Comparison of ENCODE assay signal across 31 cellular contexts in genomic region chr6:4124361-4124760, GRCh38. TPM values are rescaled to one million over a fixed set of nuclear protein-coding genes. Genes with fewer than 3 reads are reported as not detected.
A peak's percentile ranks its signal among the peaks of the same experiment; 100 is the strongest.
DNase-seq lines count a peak whose midpoint lies in the region; ATAC-seq, FAIRE-seq and TF ChIP-seq lines count a peak whose summit lies in the region.
"Had no signal": no experiment of that assay in that cellular context is flagged by ENCODE, and none has a peak within 500 bp of the region (broad histone marks: within the 10 kb centered on the region; RNA-seq: fewer than 3 reads in every experiment).

No MANE protein-coding gene starts in this region.

- H3K79me2 ChIP-seq in HepG2 (ENCODE audit: insufficient read depth, low read length) (no peaks in the 10 kb centered on the region), osteoblast (ENCODE audit: insufficient read depth, low read length) (no peaks in the 10 kb centered on the region)

- no peak for TF ChIP-seq EP300 in HepG2 (IDR thresholded peaks at IDR 0.05; ENCODE audit: low read depth in 2 of 2, low read length in 2 of 2)
- TF ChIP-seq EP300 in HepG2 (CRISPR knock-in tag; IDR thresholded peaks at IDR 0.05; ENCODE audit: borderline replicate concordance): no peak

- H4K20me1 ChIP-seq in HepG2 (ENCODE audit: insufficient read depth, low read length) (no peaks in the 10 kb centered on the region), osteoblast (ENCODE audit: insufficient read depth, low read length) (no peaks in the 10 kb centered on the region)
- H4K20me1 ChIP-seq: BLaER1 had no signal

- H2AFZ ChIP-seq in HepG2 (ENCODE audit: low read length): no peak overlapping the region
- H2AFZ ChIP-seq in osteoblast (ENCODE audit: low read length): no peak overlapping the region

- WGBS in HepG2 (ENCODE audit: low lambda C conversion rate): 81% methylated on average over 1 of the region's 1 CpG
- 16% methylated on average over 1 of the region's 1 CpG for WGBS in right lobe of liver (ENCODE audit: insufficient coverage, low coverage, low lambda C conversion rate, missing lambda C conversion rate)

- no peak overlapping the region for H3K4me3 ChIP-seq in HepG2 (replicated peaks in 1 of 3; ENCODE audit: insufficient read depth in 1 of 3, low read depth in 2 of 3, low read length in 3 of 3)
- H3K4me3 ChIP-seq in right lobe of liver: no peak overlapping the region
- no peak overlapping the region for H3K4me3 ChIP-seq in osteoblast (ENCODE audit: insufficient read depth, low read length)
- H3K4me3 ChIP-seq: BLaER1, GM12878 had no signal

- FAIRE-seq in HepG2 (lab: Jason Lieb, UNC): no peak
- FAIRE-seq: A204.1, GM12878, GM12892, GM18507 had no signal

- DNase-seq in HepG2 (ENCODE audit: low spot score) (no peak), right lobe of liver (no peak), erythroblast (lab: John Stamatoyannopoulos, UW) (peak; percentile 28 to 79), osteoblast (ENCODE audit: insufficient read length, low spot score, missing footprints) (no peak), NCI-H2171 treated with DMSO at 0.1 percent for 48 hours (lab: John Stamatoyannopoulos, UW) (no peak)
- no peak for DNase-seq in stimulated activated CD4-positive, alpha-beta T cell treated with anti-CD3 and anti-CD28 coated beads, Interleukin-12 subunit alpha, Interleukin-12 subunit beta, amount 100 ng/mL, for 4 hours
- DNase-seq: 8988T; ACHN; BE2C; C1 segment of cervical spinal cord; CD4-positive, alpha-beta memory T cell; CD4-positive, CD25-positive, alpha-beta regulatory T cell; CD8-positive, alpha-beta memory T cell; COR-L47; DMS 273 treated with DMSO at 0.1 percent for 48 hours; DMS153; DMS53; DMS79; DND-41; EL; GDM1 had no signal

- TF ChIP-seq CTCF in HepG2 (CRISPR knock-in tag; IDR thresholded peaks at IDR 0.05) (no peak), right lobe of liver (IDR thresholded peaks at IDR 0.05) (no peak), osteoblast (IDR thresholded peaks at IDR 0.05; ENCODE audit: extremely low read depth, low read depth, low read length) (no peak)

- H3K36me3 ChIP-seq in HepG2 (replicated peaks in 1 of 2; ENCODE audit: control insufficient read depth in 1 of 2, insufficient read depth in 2 of 2, low read length in 2 of 2) (peaks cover 22 to 76% of the 10 kb centered on the region in 2 experiments), right lobe of liver (peaks cover 0 to 92% (median 47%) of the 10 kb centered on the region in 4 donors), osteoblast (ENCODE audit: insufficient read depth, low read length) (peaks cover 62% of the 10 kb centered on the region)
- H3K36me3 ChIP-seq: BE2C had no signal

- TF ChIP-seq POLR2A in HepG2 (IDR thresholded peaks at IDR 0.05; ENCODE audit: insufficient read depth in 1 of 2, low read depth in 2 of 2, low read length in 2 of 2): no peak
- TF ChIP-seq POLR2A in right lobe of liver (IDR thresholded peaks at IDR 0.05): no peak
- no peak for TF ChIP-seq POLR2A in erythroblast (IDR thresholded peaks at IDR 0.05; ENCODE audit: low read length)

- TF ChIP-seq RAD21 in HepG2 (CRISPR knock-in tag; IDR thresholded peaks at IDR 0.05): no peak

- intact Hi-C loops in HepG2 (cut with micrococcal nuclease; ENCODE audit: unreplicated experiment): no loop called here
- intact Hi-C loops in right lobe of liver (cut with DNase I): no loop called here

- POLR2A ChIA-PET in HepG2 (lab: Yijun Ruan, JAX): interaction anchor here (1.0 kb wide), 1 partner anchor 12 kb away, joined by 3 read pairs; no protein-coding TSS in a partner anchor

- TSS peak; percentile 17 for BruUV-seq in HepG2 (replicated peaks; lab: Mats Ljungman, UMichigan)

- ATAC-seq in HepG2: no peak
- ATAC-seq in right lobe of liver: no peak
- ATAC-seq: GM12878 had no signal

- H3K4me1 ChIP-seq in HepG2 (ENCODE audit: insufficient read depth, low read length) (peaks cover 20% of the 10 kb centered on the region), right lobe of liver (no peaks in the 10 kb centered on the region), osteoblast (ENCODE audit: insufficient read depth, low read length) (peaks cover 45% of the 10 kb centered on the region)
- H3K4me1 ChIP-seq: BE2C, BLaER1 had no signal

- H3K27ac ChIP-seq in HepG2 (ENCODE audit: extremely low read length, insufficient read depth, low read length) (no peak overlapping the region), right lobe of liver (no peak overlapping the region), osteoblast (ENCODE audit: low read depth, low read length) (peak overlapping the region; percentile 82)
- H3K27ac ChIP-seq: BLaER1 had no signal

- H3K9ac ChIP-seq in HepG2 (ENCODE audit: insufficient read depth, low read depth, low read length): no peak overlapping the region
- H3K9ac ChIP-seq: BLaER1 had no signal

- H3K27me3 ChIP-seq in HepG2 (ENCODE audit: control insufficient read depth in 1 of 2, insufficient read depth in 2 of 2, low read length in 2 of 2) (no peaks in the 10 kb centered on the region), right lobe of liver (no peaks in the 10 kb centered on the region), osteoblast (ENCODE audit: insufficient read depth, low read length) (no peaks in the 10 kb centered on the region)
- H3K27me3 ChIP-seq: BE2C, BLaER1 had no signal

- H3K4me2 ChIP-seq in HepG2 (ENCODE audit: low read depth, low read length) (no peak overlapping the region), osteoblast (ENCODE audit: insufficient read depth, low read length) (no peak overlapping the region)
- H3K4me2 ChIP-seq: BLaER1 had no signal

- H3K9me3 ChIP-seq in HepG2 (ENCODE audit: low read length) (no peaks in the 10 kb centered on the region), right lobe of liver (peaks cover 0 to 2% (median 0%) of the 10 kb centered on the region in 4 donors), osteoblast (ENCODE audit: low read depth, low read length) (no peaks in the 10 kb centered on the region)
- H3K9me3 ChIP-seq: BE2C, BLaER1 had no signal

- CTCF ChIA-PET in HepG2 (lab: Yijun Ruan, JAX; ENCODE audit: low intra/inter-chr PET ratio, low total read pairs): no interaction called here

- in situ Hi-C loops in HepG2 (cut with HindIII; ENCODE audit: extremely low pct_ligation_motif_present, low pct_unique_long_range_greater_than_20kb): no loop called here

RNA-seq across cellular contexts. Expression of gene ECI2, which starts 11.0 kb away (rescaled TPM):
- total RNA-seq in HepG2 (2016; rRNA removed; fragmentation: Illumina TruSeq; extraction: Trizol) (228 and 337 TPM in 2 replicates), right lobe of liver (100 to 1,000 TPM in 4 of 6 experiments, 10 to 100 TPM in 2; 76.4 to 140 (median 111) TPM), osteoblast (76.0 and 89.0 TPM in 2 replicates)
- 142 and 170 TPM in 2 replicates for total RNA-seq in HepG2 (2016; cell fraction: cytosol; rRNA removed; fragmentation: Illumina TruSeq; extraction: Trizol; ENCODE audit: low read depth)
- total RNA-seq in HepG2 (2016; cell fraction: insoluble cytoplasmic fraction; rRNA removed; fragmentation: Illumina TruSeq; extraction: Trizol): 226 and 334 TPM in 2 replicates
- total RNA-seq in HepG2 (2016; cell fraction: membrane; rRNA removed; fragmentation: Illumina TruSeq; extraction: Trizol): 239 and 268 TPM in 2 replicates
- 94.6 and 110 TPM in 2 replicates for total RNA-seq in HepG2 (2016; cell fraction: nucleus; rRNA removed; fragmentation: Illumina TruSeq; extraction: Trizol)
- polyA plus RNA-seq in HepG2 (2011; rRNA removed): 78.5 and 80.2 TPM in 2 replicates
- 78.1 and 113 TPM in 2 replicates for polyA plus RNA-seq in HepG2 (2011; cell fraction: cytosol; rRNA removed)
- polyA plus RNA-seq in HepG2 (2011; cell fraction: nucleus; rRNA removed): 59.3 and 69.8 TPM in 2 replicates
- polyA plus RNA-seq in HepG2 (2012): 166 and 277 TPM in 2 replicates
- polyA plus RNA-seq in HepG2 (2016; cell fraction: cytosol; fragmentation: Illumina TruSeq; extraction: Trizol; ENCODE audit: low read depth): 173 and 229 TPM in 2 replicates
- polyA plus RNA-seq in HepG2 (2016; cell fraction: insoluble cytoplasmic fraction; fragmentation: Illumina TruSeq; extraction: Trizol; ENCODE audit: low read depth): 354 and 362 TPM in 2 replicates
- 225 and 255 TPM in 2 replicates for polyA plus RNA-seq in HepG2 (2016; cell fraction: membrane; fragmentation: Illumina TruSeq; extraction: Trizol; ENCODE audit: low read depth)
- polyA plus RNA-seq in HepG2 (2016; cell fraction: nucleus; fragmentation: Illumina TruSeq; extraction: Trizol; ENCODE audit: insufficient read depth, low read depth): 139 and 150 TPM in 2 replicates
- 40.9 and 50.3 TPM in 2 replicates for polyA minus RNA-seq in HepG2 (2011; rRNA and poly(A)+ RNA removed; ENCODE audit: low replicate concordance)
- 68.2 and 70.5 TPM in 2 replicates for polyA minus RNA-seq in HepG2 (2011; cell fraction: cytosol; rRNA and poly(A)+ RNA removed)
- 62.2 and 98.1 TPM in 2 replicates for polyA minus RNA-seq in HepG2 (2011; cell fraction: nucleus; rRNA and poly(A)+ RNA removed)

RNA-seq across cellular contexts. Expression of gene FAM217A, which starts 45.4 kb away (rescaled TPM):
- not detected in 2 replicates for total RNA-seq in HepG2 (2016; rRNA removed; fragmentation: Illumina TruSeq; extraction: Trizol)
- not detected in 2 replicates for total RNA-seq in HepG2 (2016; cell fraction: cytosol; rRNA removed; fragmentation: Illumina TruSeq; extraction: Trizol; ENCODE audit: low read depth)
- total RNA-seq in HepG2 (2016; cell fraction: insoluble cytoplasmic fraction; rRNA removed; fragmentation: Illumina TruSeq; extraction: Trizol): not detected in 2 replicates
- not detected in 2 replicates for total RNA-seq in HepG2 (2016; cell fraction: membrane; rRNA removed; fragmentation: Illumina TruSeq; extraction: Trizol)
- total RNA-seq in HepG2 (2016; cell fraction: nucleus; rRNA removed; fragmentation: Illumina TruSeq; extraction: Trizol): not detected in 2 replicates
- not detected in 2 replicates for polyA plus RNA-seq in HepG2 (2011; rRNA removed)
- not detected in 2 replicates for polyA plus RNA-seq in HepG2 (2011; cell fraction: cytosol; rRNA removed)
- not detected in 2 replicates for polyA plus RNA-seq in HepG2 (2011; cell fraction: nucleus; rRNA removed)
- not detected in 2 replicates for polyA plus RNA-seq in HepG2 (2012)
- polyA plus RNA-seq in HepG2 (2016; cell fraction: cytosol; fragmentation: Illumina TruSeq; extraction: Trizol; ENCODE audit: low read depth): not detected in 2 replicates
- not detected in 2 replicates for polyA plus RNA-seq in HepG2 (2016; cell fraction: insoluble cytoplasmic fraction; fragmentation: Illumina TruSeq; extraction: Trizol; ENCODE audit: low read depth)
- not detected in 2 replicates for polyA plus RNA-seq in HepG2 (2016; cell fraction: membrane; fragmentation: Illumina TruSeq; extraction: Trizol; ENCODE audit: low read depth)
- polyA plus RNA-seq in HepG2 (2016; cell fraction: nucleus; fragmentation: Illumina TruSeq; extraction: Trizol; ENCODE audit: insufficient read depth, low read depth): not detected in 2 replicates
- polyA minus RNA-seq in HepG2 (2011; rRNA and poly(A)+ RNA removed; ENCODE audit: low replicate concordance): not detected in 2 replicates
- not detected in 2 replicates for polyA minus RNA-seq in HepG2 (2011; cell fraction: cytosol; rRNA and poly(A)+ RNA removed)
- not detected in 2 replicates for polyA minus RNA-seq in HepG2 (2011; cell fraction: nucleus; rRNA and poly(A)+ RNA removed)
- total RNA-seq in right lobe of liver: not detected
- total RNA-seq in osteoblast: not detected in 2 replicates
- total RNA-seq: A673; CD4-positive, alpha-beta memory T cell; CD4-positive, CD25-positive, alpha-beta regulatory T cell; CD8-positive, alpha-beta memory T cell; Daoy; G401; GM12878 had no signal
- polyA plus RNA-seq: AG04450; CD14-positive monocyte; CD4-positive, alpha-beta memory T cell; CD8-positive, alpha-beta memory T cell had no signal

Comparison
In these comparisons a context has a peak if more than half of its experiments do, and no peak if none do; other contexts are left out.
1. DNase-seq: peak in erythroblast (2 of 2); none in HepG2 (single experiment), right lobe of liver (0 of 3), osteoblast (single experiment), stimulated activated CD4-positive, alpha-beta T cell treated with anti-CD3 and anti-CD28 coated beads, Interleukin-12 subunit alpha, Interleukin-12 subunit beta, amount 100 ng/mL, for 4 hours (single experiment) and NCI-H2171 treated with DMSO at 0.1 percent for 48 hours (single experiment).